ENCODE assay signal across 29 cellular contexts in the genomic region with DNA sequence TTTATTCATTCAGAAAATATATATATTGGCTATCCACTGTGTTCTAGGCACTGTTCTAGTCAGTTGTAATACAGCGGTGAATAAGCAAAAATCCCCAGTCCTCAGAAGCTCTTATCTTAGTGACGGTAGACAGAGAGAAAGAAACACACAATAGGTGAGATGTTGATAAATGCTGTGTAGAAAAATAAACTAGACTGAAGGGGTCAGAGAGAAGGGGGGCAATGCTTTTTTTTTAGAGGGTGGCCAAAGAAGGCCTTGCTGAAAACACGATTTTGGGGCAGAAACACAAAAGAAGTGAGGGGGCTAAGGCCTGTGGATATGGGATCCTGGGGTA.
"Had no signal": no experiment of that assay in that cellular context is flagged by ENCODE, and none has a peak within 500 bp of the region (broad histone marks: within the 10 kb centered on the region; RNA-seq: fewer than 3 reads in every experiment).

No MANE protein-coding gene starts in this region.

- H3K4me3 Mint-ChIP-seq: immature natural killer cell; natural killer cell; nephron progenitor cell; stimulated activated naive B cell treated with anti-CD40 and anti-IgM and Interleukin-4, amounts not matched to agents 10 μg/mL and 1 μg/mL and 100 μg/mL, for 72 hours had no signal

- H3K36me3 ChIP-seq: left lung, lower lobe of right lung, pancreas, prostate gland, stomach, thyroid gland, transverse colon, upper lobe of left lung, vagina had no signal

- H3K27ac Mint-ChIP-seq: immature natural killer cell; natural killer cell; nephron progenitor cell; stimulated activated naive B cell treated with anti-CD40 and anti-IgM and Interleukin-4, amounts not matched to agents 10 μg/mL and 1 μg/mL and 100 μg/mL, for 72 hours had no signal

- H3K4me1 ChIP-seq: left lung, lower lobe of right lung, pancreas, prostate gland, stomach, testis, thyroid gland, transverse colon, upper lobe of left lung, vagina had no signal

- H3K4me1 Mint-ChIP-seq: immature natural killer cell; natural killer cell; stimulated activated naive B cell treated with anti-CD40 and anti-IgM and Interleukin-4, amounts not matched to agents 10 μg/mL and 1 μg/mL and 100 μg/mL, for 72 hours had no signal

- H3K9me3 ChIP-seq: lower lobe of right lung, pancreas, prostate gland, testis, thyroid gland, transverse colon, upper lobe of left lung, vagina had no signal

- DNase-seq: hypothalamus; immature natural killer cell; kidney; left colon; left lung; lower lobe of right lung; mesenchymal stem cell; natural killer cell; nephron progenitor cell; nucleus accumbens; pancreas; posterior cingulate gyrus; retina; right cardiac atrium; stimulated activated CD4-positive, alpha-beta T cell treated with anti-CD3 and anti-CD28 coated beads, Interleukin-12 subunit alpha, Interleukin-12 subunit beta, amount 100 ng/mL, for 4 hours; stimulated activated CD4-positive, alpha-beta T cell treated with anti-CD3 and anti-CD28 coated beads, Interleukin-15, amount 100 ng/mL, for 24 hours; stimulated activated CD4-positive, alpha-beta T cell treated with anti-CD3 and anti-CD28 coated beads, Interleukin-2, amount 100 ng/mL, for 24 hours; stimulated activated CD4-positive, alpha-beta T cell treated with anti-CD3 and anti-CD28 coated beads, Interleukin-4, amount 100 ng/mL, for 1 hour; stimulated activated naive B cell treated with anti-CD40 and anti-IgM and Interleukin-4, amounts not matched to agents 10 μg/mL and 1 μg/mL and 100 μg/mL, for 72 hours; stimulated activated naive CD8-positive, alpha-beta T cell treated with anti-CD3 and anti-CD28 coated beads, Interleukin-15, Interleukin-2, amounts not matched to agents 100 U/mL and 50 U/mL, for 24 hours; stomach; testis; thyroid gland; transverse colon; upper lobe of left lung had no signal

- H3K36me3 Mint-ChIP-seq: immature natural killer cell; natural killer cell; stimulated activated naive B cell treated with anti-CD40 and anti-IgM and Interleukin-4, amounts not matched to agents 10 μg/mL and 1 μg/mL and 100 μg/mL, for 72 hours had no signal

- H3K4me3 ChIP-seq: left lung, lower lobe of right lung, pancreas, prostate gland, skin epidermis, stomach, testis, thyroid gland, transverse colon, upper lobe of left lung, vagina had no signal

- ATAC-seq: left colon; lower lobe of right lung; natural killer cell; pancreas; right cardiac atrium; sciatic nerve; stimulated activated naive B cell treated with anti-CD40 and anti-IgM and Interleukin-4, amounts not matched to agents 10 μg/mL and 1 μg/mL and 100 μg/mL, for 72 hours; stimulated activated naive CD8-positive, alpha-beta T cell treated with anti-CD3 and anti-CD28 coated beads, Interleukin-15, Interleukin-2, amounts not matched to agents 100 U/mL and 50 U/mL, for 24 hours had no signal

- H3K9me3 Mint-ChIP-seq: immature natural killer cell, natural killer cell had no signal

- H3K27ac ChIP-seq: left lung, lower lobe of right lung, pancreas, prostate gland, skin epidermis, stomach, testis, thyroid gland, transverse colon, upper lobe of left lung, vagina had no signal

- H3K27me3 ChIP-seq: testis, thyroid gland, transverse colon, upper lobe of left lung, vagina had no signal
